ENCODE assay signal across 13 cellular contexts in the genomic region with DNA sequence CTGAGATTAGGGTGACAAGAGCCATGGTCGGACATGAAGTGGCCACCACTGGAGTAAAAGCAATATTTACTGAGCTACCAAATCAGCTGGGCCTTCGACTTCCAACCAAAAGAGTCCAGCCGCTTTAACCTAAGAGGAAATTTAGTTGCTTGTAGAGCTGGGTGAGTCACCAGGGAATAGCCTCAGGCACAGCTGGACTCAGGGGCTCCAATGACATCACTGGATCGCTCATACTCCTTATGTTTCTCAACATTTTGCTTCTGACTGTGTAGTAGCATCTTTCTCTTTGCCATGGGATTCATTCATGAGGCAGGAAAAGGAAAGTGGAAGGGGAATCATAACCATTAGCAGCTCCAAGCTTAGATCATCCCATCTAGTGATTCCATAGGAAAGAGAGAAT.
DNase-seq lines count a peak whose midpoint lies in the region; ATAC-seq and TF ChIP-seq lines count a peak whose summit lies in the region.
"Had no signal": no experiment of that assay in that cellular context is flagged by ENCODE, and none has a peak within 500 bp of the region (broad histone marks: within the 10 kb centered on the region; RNA-seq: fewer than 3 reads in every experiment).

No MANE protein-coding gene starts in this region.

- H3K9me3 ChIP-seq in GM23248 (ENCODE audit: low read depth), result no peaks in the 10 kb centered on the region
- no peaks in the 10 kb centered on the region for H3K9me3 ChIP-seq in ovary
- H3K9me3 ChIP-seq: ascending aorta, gastrocnemius medialis, tibial artery had no signal

- no peak for TF ChIP-seq CTCF in epithelial cell of proximal tubule (conservative IDR thresholded peaks at IDR 0.05; ENCODE audit: low read depth, low read length)
- TF ChIP-seq CTCF in ovary (IDR thresholded peaks at IDR 0.05), result no peak

- H3K36me3 ChIP-seq in GM23248 (ENCODE audit: low read depth) (no peaks in the 10 kb centered on the region), ovary (no peaks in the 10 kb centered on the region)
- H3K36me3 ChIP-seq: ascending aorta, gastrocnemius medialis, tibial artery had no signal

- no peak for ATAC-seq in GM18861 (IDR thresholded peaks at IDR 0.05; ENCODE audit: unreplicated experiment)
- ATAC-seq: gastrocnemius medialis, GM23338 had no signal

- H2AFZ ChIP-seq in GM23248, result no peak overlapping the region
- H2AFZ ChIP-seq: GM23338 had no signal

- no peaks in the 10 kb centered on the region for H3K79me2 ChIP-seq in GM23248 (ENCODE audit: insufficient read depth)

- no peaks in the 10 kb centered on the region for H4K20me1 ChIP-seq in GM23248 (ENCODE audit: insufficient read depth)

- H3K27me3 ChIP-seq in GM23248 (replicated peaks; ENCODE audit: insufficient read depth) (peaks cover 25% of the 10 kb centered on the region; the same call in 1 of the 2 replicates), ovary (no peaks in the 10 kb centered on the region)
- H3K27me3 ChIP-seq: ascending aorta, tibial artery had no signal

- TF ChIP-seq POLR2A in ovary (IDR thresholded peaks at IDR 0.05), result no peak

- no peak overlapping the region for H3K4me2 ChIP-seq in GM23248 (ENCODE audit: unreplicated experiment)
- H3K4me2 ChIP-seq: GM23338 had no signal

- intact Hi-C loops in ovary (cut with DNase I), result no loop called here

- no peak overlapping the region for H3K9ac ChIP-seq in GM23248

- H3K9me2 ChIP-seq in GM23248 (ENCODE audit: insufficient read depth), result no peaks in the 10 kb centered on the region

- 32 to 35% methylated on average over 4 of the region's 4 CpGs for WGBS in GM23248 (ENCODE audit: low coverage in 1 of 2, low lambda C conversion rate in 2 of 2, missing lambda C conversion rate in 2 of 2), 2 experiments
- 52 to 65% (median 56%) methylated on average over 4 of the region's 4 CpGs for WGBS in ovary, 3 donors

- no peaks in the 10 kb centered on the region; the same call in 1 of the 2 replicates for H3F3A ChIP-seq in GM23248 (ENCODE audit: insufficient read depth)

- H3K27ac ChIP-seq in GM23248 (no peak overlapping the region), ovary (no peak overlapping the region)
- H3K27ac ChIP-seq: ascending aorta, gastrocnemius medialis, tibial artery had no signal

- DNase-seq in GM23248, result peak; percentile 93
- DNase-seq in RKO (ENCODE audit: low spot score), result peak; percentile 75
- peak; percentile 58 for DNase-seq in epithelial cell of proximal tubule (ENCODE audit: low read depth)
- DNase-seq in renal cortical epithelial cell (ENCODE audit: low read depth), result peak; percentile 92
- no peak for DNase-seq in SK-N-DZ (ENCODE audit: low spot score)
- no peak for DNase-seq in ovary
- DNase-seq: activated CD8-positive, alpha-beta memory T cell treated with anti-CD3 and anti-CD28 coated beads, Interleukin-2, amount 50 U/mL, for 4 hours; gastrocnemius medialis; GDM1 had no signal

- no peak for TF ChIP-seq EP300 in ovary (IDR thresholded peaks at IDR 0.05)

- H3K4me3 ChIP-seq in GM23248 (no peak overlapping the region), epithelial cell of proximal tubule (ENCODE audit: low read depth, low read length) (no peak overlapping the region), ovary (no peak overlapping the region)
- H3K4me3 ChIP-seq: ascending aorta, gastrocnemius medialis, GM23338, tibial artery had no signal

- H3K4me1 ChIP-seq in GM23248 (ENCODE audit: insufficient read depth), result peaks cover 3% of the 10 kb centered on the region; the same call in 1 of the 2 replicates
- no peaks in the 10 kb centered on the region for H3K4me1 ChIP-seq in ovary (ENCODE audit: insufficient read depth)
- H3K4me1 ChIP-seq: ascending aorta, gastrocnemius medialis, tibial artery had no signal

- in situ Hi-C loops in GM23248 (cut with MboI), result no loop called here

Comparison
In these comparisons a context has a peak if more than half of its experiments do, and no peak if none do; other contexts are left out.
1. DNase-seq: peak in GM23248 (single experiment), RKO (single experiment), epithelial cell of proximal tubule (single experiment) and renal cortical epithelial cell (single experiment); none in SK-N-DZ (single experiment) and ovary (0 of 5).